Comparison of ENCODE assay signal across 8 cellular contexts in genomic region chr1:54671985-54672608, GRCh38. TPM values are rescaled to one million over a fixed set of nuclear protein-coding genes. Genes with fewer than 3 reads are reported as not detected.
A peak's percentile ranks its signal among the peaks of the same experiment; 100 is the strongest.
DNase-seq lines count a peak whose midpoint lies in the region; ATAC-seq and TF ChIP-seq lines count a peak whose summit lies in the region.

No MANE protein-coding gene starts in this region.

- H3K4me3 ChIP-seq in neuronal stem cell (ENCODE audit: low read length in 2 of 2) = no peak overlapping the region
- H3K4me3 ChIP-seq in tibial nerve = no peak overlapping the region

- TF ChIP-seq EP300 in tibial nerve (IDR thresholded peaks at IDR 0.05) = no peak

- no peaks in the 10 kb centered on the region for H3K79me1 ChIP-seq in neuronal stem cell (ENCODE audit: low read depth, low read length)

- no peak overlapping the region for H3K4ac ChIP-seq in neuronal stem cell (ENCODE audit: low read length)

- H3K36me3 ChIP-seq in neuronal stem cell (replicated peaks in 1 of 2; ENCODE audit: control insufficient read depth in 2 of 2, insufficient read depth in 2 of 2, low read length in 2 of 2) (no peaks in the 10 kb centered on the region), tibial nerve (peaks cover 0 to 24% (median 0%) of the 10 kb centered on the region in 3 donors)

- no peak overlapping the region for H2BK15ac ChIP-seq in neuronal stem cell (ENCODE audit: low read length)

- no peaks in the 10 kb centered on the region for H3K36me3 Mint-ChIP-seq in activated CD8-positive, alpha-beta T cell treated with anti-CD3 and anti-CD28 coated beads for 36 hours (ENCODE audit: low read depth)
- H3K36me3 Mint-ChIP-seq in endothelial cell (ENCODE audit: low read depth, unreplicated experiment) = no peaks in the 10 kb centered on the region

- no peak overlapping the region for H2AK5ac ChIP-seq in neuronal stem cell (ENCODE audit: low read depth, low read length)

- CTCF ChIA-PET in activated CD8-positive, alpha-beta T cell treated with anti-CD3 and anti-CD28 coated beads for 36 hours (lab: Charles Lee) = interaction anchor here (0.8 to 2.3 kb wide), 13 partner anchors 15 to 268 kb away, joined by 3 to 12 read pairs (median 4); partner anchors contain the start of gene TTC22

- intact Hi-C loops in activated CD8-positive, alpha-beta T cell treated with anti-CD3 and anti-CD28 coated beads for 36 hours (cut with micrococcal nuclease) = loop anchor here (2.0 to 5.0 kb wide), 2 partner anchors 120 to 139 kb away; no protein-coding TSS in a partner anchor

- H3K27ac Mint-ChIP-seq in activated CD8-positive, alpha-beta T cell treated with anti-CD3 and anti-CD28 coated beads for 36 hours = no peak overlapping the region
- H3K27ac Mint-ChIP-seq in endothelial cell (ENCODE audit: unreplicated experiment) = no peak overlapping the region

- no peak overlapping the region for H3K18ac ChIP-seq in neuronal stem cell (ENCODE audit: low read length)

- ATAC-seq in HG03342 (IDR thresholded peaks at IDR 0.05; ENCODE audit: unreplicated experiment) (peak; percentile 69), GM19324 (IDR thresholded peaks at IDR 0.05; ENCODE audit: low FRiP score, unreplicated experiment) (no peak)
- ATAC-seq in activated CD8-positive, alpha-beta T cell treated with anti-CD3 and anti-CD28 coated beads for 36 hours = peak; percentile 99

- H4K91ac ChIP-seq in neuronal stem cell (ENCODE audit: low read depth, low read length, poor library complexity) = no peak overlapping the region

- H4K8ac ChIP-seq in neuronal stem cell (ENCODE audit: low read depth, low read length) = peak overlapping the region; percentile 17

- H3K27me3 ChIP-seq in neuronal stem cell (ENCODE audit: control insufficient read depth in 3 of 3, insufficient read depth in 3 of 3, low read depth in 1 of 3, low read length in 3 of 3) (no peaks in the 10 kb centered on the region), tibial nerve (no peaks in the 10 kb centered on the region)

- H2BK5ac ChIP-seq in neuronal stem cell (ENCODE audit: low read length) = no peak overlapping the region

- TF ChIP-seq CTCF in GM12873 (IDR thresholded peaks at IDR 0.05; ENCODE audit: insufficient read depth, low read depth, low read length, missing control alignments) = peak; percentile 98
- peak; percentile 96 for TF ChIP-seq CTCF in activated CD8-positive, alpha-beta T cell treated with anti-CD3 and anti-CD28 coated beads for 36 hours (IDR thresholded peaks at IDR 0.05)
- TF ChIP-seq CTCF in endothelial cell (IDR thresholded peaks at IDR 0.05; ENCODE audit: unreplicated experiment) = peak; percentile 75
- TF ChIP-seq CTCF in tibial nerve (IDR thresholded peaks at IDR 0.05) = peak in 3 of 5 experiments; percentile 32 to 56 (median 45)

- WGBS in neuronal stem cell (ENCODE audit: extremely low coverage in 2 of 2, insufficient read length in 2 of 2, insufficient replicate concordance in 1 of 2), 2 donors = no CpG with 5 or more reads among the region's 6 CpGs
- 49 to 52% methylated on average over 6 of the region's 6 CpGs for WGBS in tibial nerve, 2 donors

- no peak overlapping the region for H3K27ac ChIP-seq in neuronal stem cell (replicated peaks; ENCODE audit: low read length)
- H3K27ac ChIP-seq in tibial nerve = no peak overlapping the region

- peaks cover 0 to 1% of the 10 kb centered on the region in 2 donors for H3K9me3 ChIP-seq in neuronal stem cell (replicated peaks in 1 of 2; ENCODE audit: control insufficient read depth in 2 of 2, insufficient read depth in 1 of 2, low read depth in 1 of 2, low read length in 2 of 2)
- peaks cover 0 to 19% (median 0%) of the 10 kb centered on the region in 4 donors for H3K9me3 ChIP-seq in tibial nerve

- no peak overlapping the region for H2BK12ac ChIP-seq in neuronal stem cell (ENCODE audit: low read length)

- H2BK120ac ChIP-seq in neuronal stem cell (ENCODE audit: low read depth, low read length) = no peak overlapping the region

- H2AFZ ChIP-seq in neuronal stem cell (ENCODE audit: low read length) = no peak overlapping the region

- H3K23ac ChIP-seq in neuronal stem cell (ENCODE audit: low read depth, low read length, poor library complexity) = no peak overlapping the region

- peak; percentile 74 for DNase-seq in NCI-H82 treated with DMSO at 0.1 percent for 48 hours (lab: John Stamatoyannopoulos, UW; ENCODE audit: unreplicated experiment)
- DNase-seq in activated CD8-positive, alpha-beta T cell treated with anti-CD3 and anti-CD28 coated beads for 36 hours = peak; percentile 85
- peak; percentile 76 for DNase-seq in endothelial cell (ENCODE audit: low spot score)
- peak; percentile 50 for DNase-seq in neuronal stem cell (ENCODE audit: low spot score)
- no peak for DNase-seq in tibial nerve (ENCODE audit: low spot score in 2 of 2)

- H3K4me1 ChIP-seq in neuronal stem cell (ENCODE audit: control insufficient read depth in 2 of 2, insufficient read depth in 1 of 2, low read depth in 1 of 2, low read length in 2 of 2) (no peaks in the 10 kb centered on the region), tibial nerve (no peaks in the 10 kb centered on the region)

- H3K27me3 Mint-ChIP-seq in activated CD8-positive, alpha-beta T cell treated with anti-CD3 and anti-CD28 coated beads for 36 hours = no peaks in the 10 kb centered on the region
- no peaks in the 10 kb centered on the region for H3K27me3 Mint-ChIP-seq in endothelial cell (ENCODE audit: unreplicated experiment)

- no peak overlapping the region for H3K4me3 Mint-ChIP-seq in activated CD8-positive, alpha-beta T cell treated with anti-CD3 and anti-CD28 coated beads for 36 hours
- H3K4me3 Mint-ChIP-seq in endothelial cell (ENCODE audit: unreplicated experiment) = no peak overlapping the region

- no peak overlapping the region for H3K4me2 ChIP-seq in neuronal stem cell (ENCODE audit: insufficient read depth, low read length, poor library complexity, severe bottlenecking)

- POLR2A ChIA-PET in activated CD8-positive, alpha-beta T cell treated with anti-CD3 and anti-CD28 coated beads for 36 hours (lab: Charles Lee) = no interaction called here

- peaks cover 4% of the 10 kb centered on the region for H3K4me1 Mint-ChIP-seq in activated CD8-positive, alpha-beta T cell treated with anti-CD3 and anti-CD28 coated beads for 36 hours (ENCODE audit: low read depth)
- H3K4me1 Mint-ChIP-seq in endothelial cell (ENCODE audit: unreplicated experiment) = peaks cover 3% of the 10 kb centered on the region

- H3K9me3 Mint-ChIP-seq in activated CD8-positive, alpha-beta T cell treated with anti-CD3 and anti-CD28 coated beads for 36 hours = no peaks in the 10 kb centered on the region
- H3K9me3 Mint-ChIP-seq in endothelial cell (ENCODE audit: unreplicated experiment) = no peaks in the 10 kb centered on the region

- TF ChIP-seq POLR2A in tibial nerve (IDR thresholded peaks at IDR 0.05) = no peak

- no peak overlapping the region for H3K9ac ChIP-seq in neuronal stem cell (ENCODE audit: low read depth, low read length, poor library complexity)

- H3K14ac ChIP-seq in neuronal stem cell (ENCODE audit: low read length) = no peak overlapping the region

RNA-seq across cellular contexts. Expression of gene MROH7, which starts 30.5 kb away (rescaled TPM):
- under 1 TPM in 1 of 2 experiments, not detected in 1; 0.11 TPM for total RNA-seq in activated CD8-positive, alpha-beta T cell treated with anti-CD3 and anti-CD28 coated beads for 36 hours
- total RNA-seq in endothelial cell (ENCODE audit: unreplicated experiment) (3.3 TPM), tibial nerve (1 to 10 TPM; 4.4 to 7.2 (median 5.8) TPM)
- 0.32 TPM for polyA plus RNA-seq in neuronal stem cell (2013, experiment 1 of 2)
- polyA plus RNA-seq in neuronal stem cell (2013, experiment 2 of 2) = 0.46 TPM

RNA-seq across cellular contexts. Expression of gene TTC4, which starts 43.6 kb away (rescaled TPM):
- total RNA-seq in activated CD8-positive, alpha-beta T cell treated with anti-CD3 and anti-CD28 coated beads for 36 hours = 10 to 100 TPM; 26.7 to 28.2 TPM
- 16.4 TPM for total RNA-seq in endothelial cell (ENCODE audit: unreplicated experiment)
- 23.9 TPM for polyA plus RNA-seq in neuronal stem cell (2013, experiment 1 of 2)
- 24.2 TPM for polyA plus RNA-seq in neuronal stem cell (2013, experiment 2 of 2)
- 10 to 100 TPM; 14.6 to 29.7 (median 20.8) TPM for total RNA-seq in tibial nerve

RNA-seq across cellular contexts. Expression of gene FAM151A, which starts 48.8 kb away (rescaled TPM):
- total RNA-seq in activated CD8-positive, alpha-beta T cell treated with anti-CD3 and anti-CD28 coated beads for 36 hours = not detected
- total RNA-seq in endothelial cell (ENCODE audit: unreplicated experiment) (not detected), tibial nerve (not detected)
- polyA plus RNA-seq in neuronal stem cell (2013, experiment 1 of 2) = not detected
- not detected for polyA plus RNA-seq in neuronal stem cell (2013, experiment 2 of 2)

Comparison
In these comparisons a context has a peak if more than half of its experiments do, and no peak if none do; other contexts are left out.
1. CTCF ChIP-seq: peak in every context shown above with its lines; median percentile 98 in GM12873; 96 in activated CD8-positive, alpha-beta T cell treated with anti-CD3 and anti-CD28 coated beads for 36 hours; 75 in endothelial cell; 45 in tibial nerve.
2. DNase-seq: peak in NCI-H82 treated with DMSO at 0.1 percent for 48 hours (single experiment), activated CD8-positive, alpha-beta T cell treated with anti-CD3 and anti-CD28 coated beads for 36 hours (single experiment), endothelial cell (single experiment) and neuronal stem cell (single experiment); none in tibial nerve (0 of 2).